ENCODE assay signal across 11 cellular contexts in the genomic region with DNA sequence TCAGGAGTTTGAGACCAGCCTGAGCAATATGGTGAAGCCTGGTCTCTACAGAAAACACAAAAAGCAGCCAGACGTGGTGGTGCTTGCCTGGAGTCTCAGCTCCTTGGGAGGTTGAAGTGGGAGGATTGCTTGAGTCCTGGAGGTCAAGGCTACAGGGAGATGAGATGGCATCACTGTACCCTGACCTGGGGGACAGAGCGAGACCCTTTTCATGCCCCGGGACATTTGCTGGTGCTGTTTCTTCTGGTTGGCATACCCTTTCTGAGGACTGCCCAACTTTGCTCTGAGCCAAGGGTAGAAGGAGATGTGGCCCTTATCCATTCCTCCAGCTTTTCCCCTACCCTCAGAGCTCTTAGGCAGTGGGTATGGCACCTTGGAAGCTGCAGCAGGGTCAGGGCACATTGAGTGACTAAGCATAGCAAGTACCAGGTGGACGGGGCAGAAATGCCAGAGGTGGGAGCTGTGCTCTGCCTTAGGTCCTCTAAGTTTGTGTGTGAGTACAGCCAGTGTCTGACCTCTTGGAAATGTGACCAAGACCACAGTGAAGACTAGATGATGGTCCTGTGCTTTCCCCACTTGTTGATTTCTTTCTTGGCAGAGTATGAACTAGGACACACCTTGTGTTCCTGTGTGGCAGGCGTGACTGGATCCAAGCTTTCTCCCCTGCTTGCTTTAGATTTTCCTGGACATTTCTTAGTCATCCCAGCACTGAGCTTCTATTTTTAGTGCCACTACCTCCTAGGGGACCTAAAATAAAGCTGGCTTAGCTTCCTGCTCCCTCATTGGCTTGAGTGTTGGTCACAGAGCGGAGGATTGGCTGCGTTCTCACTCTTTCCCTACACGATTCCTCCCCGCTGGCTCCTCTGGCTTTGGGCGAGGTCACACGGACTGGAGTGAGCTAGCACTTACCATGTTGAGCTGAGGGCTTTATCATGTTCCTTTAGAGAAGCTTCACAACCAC. TPM values are rescaled to one million over a fixed set of nuclear protein-coding genes. Genes with fewer than 3 reads are reported as not detected.
DNase-seq lines count a peak whose midpoint lies in the region; ATAC-seq and TF ChIP-seq lines count a peak whose summit lies in the region.
"Had no signal": no experiment of that assay in that cellular context is flagged by ENCODE, and none has a peak within 500 bp of the region (broad histone marks: within the 10 kb centered on the region; RNA-seq: fewer than 3 reads in every experiment).

No MANE protein-coding gene starts in this region.

- no peak for ATAC-seq in activated CD4-positive, alpha-beta T cell treated with anti-CD3 and anti-CD28 coated beads for 36 hours
- ATAC-seq in HG03280 (IDR thresholded peaks at IDR 0.05; ENCODE audit: unreplicated experiment) = no peak
- ATAC-seq: stimulated activated naive CD8-positive, alpha-beta T cell treated with anti-CD3 and anti-CD28 coated beads, Interleukin-15, amount 100 ng/mL, for 72 hours had no signal

- H3K27me3 Mint-ChIP-seq in HFFc6 (ENCODE audit: insufficient read depth) (peaks cover 3% of the 10 kb centered on the region; the same call in 1 of the 2 replicates), mesothelial cell of epicardium (ENCODE audit: low read depth) (no peaks in the 10 kb centered on the region)
- no peaks in the 10 kb centered on the region for H3K27me3 Mint-ChIP-seq in activated CD4-positive, alpha-beta T cell treated with anti-CD3 and anti-CD28 coated beads for 36 hours
- H3K27me3 Mint-ChIP-seq: stimulated activated naive CD8-positive, alpha-beta T cell treated with anti-CD3 and anti-CD28 coated beads, Interleukin-15, amount 100 ng/mL, for 72 hours had no signal

- H3K4me1 Mint-ChIP-seq in HFFc6 (ENCODE audit: low read depth) = peaks cover 50% of the 10 kb centered on the region
- no peaks in the 10 kb centered on the region for H3K4me1 Mint-ChIP-seq in mesothelial cell of epicardium
- peaks cover 6% of the 10 kb centered on the region for H3K4me1 Mint-ChIP-seq in activated CD4-positive, alpha-beta T cell treated with anti-CD3 and anti-CD28 coated beads for 36 hours

- WGBS in testis, 2 donors = 50 to 61% methylated on average over 11 of the region's 11 CpGs

- H3K4me3 Mint-ChIP-seq in HFFc6 (no peak overlapping the region), mesothelial cell of epicardium (no peak overlapping the region)
- no peak overlapping the region for H3K4me3 Mint-ChIP-seq in activated CD4-positive, alpha-beta T cell treated with anti-CD3 and anti-CD28 coated beads for 36 hours
- H3K4me3 Mint-ChIP-seq: stimulated activated naive CD8-positive, alpha-beta T cell treated with anti-CD3 and anti-CD28 coated beads, Interleukin-15, amount 100 ng/mL, for 72 hours had no signal

- no peak overlapping the region for H3K4me3 ChIP-seq in epithelial cell of esophagus (ENCODE audit: low read length)
- no peak overlapping the region for H3K4me3 ChIP-seq in testis

- peak overlapping the region; percentile 35 to 79 for H3K27ac ChIP-seq in testis

- H3K4me1 ChIP-seq in testis = peaks cover 33% of the 10 kb centered on the region

- H3K36me3 Mint-ChIP-seq in HFFc6 (ENCODE audit: low read depth) (peaks cover 15% of the 10 kb centered on the region), mesothelial cell of epicardium (peaks cover 5% of the 10 kb centered on the region)
- peaks cover 15% of the 10 kb centered on the region for H3K36me3 Mint-ChIP-seq in activated CD4-positive, alpha-beta T cell treated with anti-CD3 and anti-CD28 coated beads for 36 hours (ENCODE audit: low read depth)

- H3K9me3 ChIP-seq in testis = no peaks in the 10 kb centered on the region

- no peaks in the 10 kb centered on the region for H3K36me3 ChIP-seq in testis (ENCODE audit: low read depth, missing control alignments)

- TF ChIP-seq POLR2A in testis (IDR thresholded peaks at IDR 0.05) = no peak

- DNase-seq in HFFc6 (peak; percentile 43), epithelial cell of esophagus (ENCODE audit: low read depth) (peak; percentile 55), mesothelial cell of epicardium (ENCODE audit: low spot score in 2 of 2, unreplicated experiment in 2 of 2) (no peak), testis (peak; percentile 74), RKO (ENCODE audit: low spot score) (no peak), globus pallidus (ENCODE audit: low spot score) (no peak)
- no peak for DNase-seq in activated CD4-positive, alpha-beta T cell treated with anti-CD3 and anti-CD28 coated beads for 36 hours
- DNase-seq: NCI-H2107; stimulated activated CD4-positive, alpha-beta T cell treated with anti-CD3 and anti-CD28 coated beads, Interleukin-12 subunit alpha, Interleukin-12 subunit beta, amount 100 ng/mL, for 4 hours; stimulated activated naive CD8-positive, alpha-beta T cell treated with anti-CD3 and anti-CD28 coated beads, Interleukin-15, amount 100 ng/mL, for 72 hours had no signal

- H3K27ac Mint-ChIP-seq in HFFc6 (peak overlapping the region; percentile 100), mesothelial cell of epicardium (peak overlapping the region; percentile 8)
- no peak overlapping the region for H3K27ac Mint-ChIP-seq in activated CD4-positive, alpha-beta T cell treated with anti-CD3 and anti-CD28 coated beads for 36 hours

- intact Hi-C loops in testis (cut with DNase I; ENCODE audit: low total_unique reads) = no loop called here
- intact Hi-C loops in activated CD4-positive, alpha-beta T cell treated with anti-CD3 and anti-CD28 coated beads for 36 hours (cut with DNase I, micrococcal nuclease) = no loop called here

- POLR2A ChIA-PET in activated CD4-positive, alpha-beta T cell treated with anti-CD3 and anti-CD28 coated beads for 36 hours (lab: Charles Lee) = interaction anchor here (0.6 to 0.9 kb wide), 4 partner anchors 13 to 25 kb away, joined by 3 to 4 read pairs (median 4); no protein-coding TSS in a partner anchor

- no peaks in the 10 kb centered on the region for H3K9me3 Mint-ChIP-seq in HFFc6
- no peaks in the 10 kb centered on the region for H3K9me3 Mint-ChIP-seq in mesothelial cell of epicardium
- H3K9me3 Mint-ChIP-seq in activated CD4-positive, alpha-beta T cell treated with anti-CD3 and anti-CD28 coated beads for 36 hours (ENCODE audit: low read depth) = no peaks in the 10 kb centered on the region
- H3K9me3 Mint-ChIP-seq: stimulated activated naive CD8-positive, alpha-beta T cell treated with anti-CD3 and anti-CD28 coated beads, Interleukin-15, amount 100 ng/mL, for 72 hours had no signal

- CTCF ChIA-PET in activated CD4-positive, alpha-beta T cell treated with anti-CD3 and anti-CD28 coated beads for 36 hours (lab: Charles Lee) = interaction anchor here (0.5 to 4.9 kb wide), 10 partner anchors 10 to 303 kb away, joined by 3 to 22 read pairs (median 3); no protein-coding TSS in a partner anchor

- no peaks in the 10 kb centered on the region for H3K27me3 ChIP-seq in testis

- TF ChIP-seq CTCF in HFFc6 (IDR thresholded peaks at IDR 0.05) (no peak), epithelial cell of esophagus (IDR thresholded peaks at IDR 0.05; ENCODE audit: insufficient read depth, low read depth, low read length, missing control alignments) (no peak), mesothelial cell of epicardium (IDR thresholded peaks at IDR 0.05; ENCODE audit: unreplicated experiment) (no peak), testis (IDR thresholded peaks at IDR 0.05) (no peak)

RNA-seq across cellular contexts. Expression of gene EDC4, which starts 9.9 kb away (rescaled TPM):
- total RNA-seq in HFFc6 (2021; fragmentation: NEBNext Ultra II Directional; extraction: Animal tissue kit (Norgen Biotek cat#: 25700)) = 10 to 100 TPM; 60.2 to 81.0 (median 63.6) TPM
- total RNA-seq in mesothelial cell of epicardium (71.7 to 83.4 TPM (median 80.2 TPM) in 3 replicates), testis (100 to 1,000 TPM; 106 to 107 TPM)
- 96.7 TPM for polyA plus RNA-seq in testis (ENCODE audit: insufficient read depth, low read depth, low replicate concordance)
- 10 to 100 TPM; 92.8 to 96.9 TPM for total RNA-seq in activated CD4-positive, alpha-beta T cell treated with anti-CD3 and anti-CD28 coated beads for 36 hours

RNA-seq across cellular contexts. Expression of gene CENPT, which starts 15.4 kb away (rescaled TPM):
- total RNA-seq in HFFc6 (2021; fragmentation: NEBNext Ultra II Directional; extraction: Animal tissue kit (Norgen Biotek cat#: 25700)) = 10 to 100 TPM; 51.2 to 64.2 (median 59.7) TPM
- total RNA-seq in mesothelial cell of epicardium (71.5 to 73.8 TPM (median 73.8 TPM) in 3 replicates), testis (100 to 1,000 TPM; 115 to 154 TPM)
- polyA plus RNA-seq in testis (ENCODE audit: insufficient read depth, low read depth, low replicate concordance) = 108 TPM
- total RNA-seq in activated CD4-positive, alpha-beta T cell treated with anti-CD3 and anti-CD28 coated beads for 36 hours = 10 to 100 TPM; 34.9 to 48.6 TPM

RNA-seq across cellular contexts. Expression of gene NUTF2, which starts 16.2 kb away (rescaled TPM):
- total RNA-seq in HFFc6 (2021; fragmentation: NEBNext Ultra II Directional; extraction: Animal tissue kit (Norgen Biotek cat#: 25700)) = 100 to 1,000 TPM; 182 to 195 (median 185) TPM
- 130 to 141 TPM (median 132 TPM) in 3 replicates for total RNA-seq in mesothelial cell of epicardium
- 100 to 1,000 TPM; 239 to 297 TPM for total RNA-seq in testis
- 121 TPM for polyA plus RNA-seq in testis (ENCODE audit: insufficient read depth, low read depth, low replicate concordance)
- 100 to 1,000 TPM; 156 to 249 TPM for total RNA-seq in activated CD4-positive, alpha-beta T cell treated with anti-CD3 and anti-CD28 coated beads for 36 hours

RNA-seq across cellular contexts. Expression of gene THAP11, which starts 20.8 kb away (rescaled TPM):
- 10 to 100 TPM; 15.1 to 18.6 (median 16.2) TPM for total RNA-seq in HFFc6 (2021; fragmentation: NEBNext Ultra II Directional; extraction: Animal tissue kit (Norgen Biotek cat#: 25700))
- 27.6 to 28.6 TPM (median 28.1 TPM) in 3 replicates for total RNA-seq in mesothelial cell of epicardium
- 10 to 100 TPM; 56.8 to 59.7 TPM for total RNA-seq in testis
- polyA plus RNA-seq in testis (ENCODE audit: insufficient read depth, low read depth, low replicate concordance) = 24.0 TPM
- total RNA-seq in activated CD4-positive, alpha-beta T cell treated with anti-CD3 and anti-CD28 coated beads for 36 hours = 10 to 100 TPM; 31.8 to 34.5 TPM

RNA-seq across cellular contexts. Expression of gene NRN1L, which starts 21.8 kb away (rescaled TPM):
- total RNA-seq in HFFc6 (2021; fragmentation: NEBNext Ultra II Directional; extraction: Animal tissue kit (Norgen Biotek cat#: 25700)) = under 1 TPM in 3 of 6 experiments, not detected in 3; 0.25 to 0.51 (median 0.38) TPM
- 0.66 to 0.99 TPM in 2 of 3 replicates, not detected in the other for total RNA-seq in mesothelial cell of epicardium
- 1 to 10 TPM; 4.2 to 8.1 TPM for total RNA-seq in testis
- polyA plus RNA-seq in testis (ENCODE audit: insufficient read depth, low read depth, low replicate concordance) = 2.9 TPM
- not detected for total RNA-seq in activated CD4-positive, alpha-beta T cell treated with anti-CD3 and anti-CD28 coated beads for 36 hours

Comparison
In these comparisons a context has a peak if more than half of its experiments do, and no peak if none do; other contexts are left out.
1. DNase-seq: peak in HFFc6 (single experiment), epithelial cell of esophagus (single experiment) and testis (single experiment); none in mesothelial cell of epicardium (0 of 2), RKO (single experiment), activated CD4-positive, alpha-beta T cell treated with anti-CD3 and anti-CD28 coated beads for 36 hours (single experiment) and globus pallidus (single experiment).